Comparison of ENCODE assay signal across 8 cellular contexts in the genomic region with DNA sequence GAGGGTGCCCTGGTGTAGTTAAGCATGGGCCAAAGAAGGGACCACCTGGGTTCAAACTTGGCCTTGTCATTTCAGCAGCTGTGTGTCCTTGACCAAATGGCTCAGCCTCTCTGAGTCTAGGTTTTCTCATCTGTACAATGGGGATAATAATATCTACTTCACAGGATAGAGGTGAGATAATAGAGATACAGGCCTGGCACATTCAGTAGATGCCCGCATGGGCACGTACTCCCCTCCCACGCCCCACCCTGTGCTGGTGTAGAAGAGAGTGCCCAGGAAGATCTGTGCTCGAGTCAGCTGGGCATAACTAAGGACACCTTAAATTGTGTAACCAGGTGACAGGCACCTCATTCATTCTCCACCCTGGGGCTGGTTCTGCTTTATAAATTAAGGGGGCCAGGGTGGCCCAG. TPM values are rescaled to one million over a fixed set of nuclear protein-coding genes. Genes with fewer than 3 reads are reported as not detected.
A peak's percentile ranks its signal among the peaks of the same experiment; 100 is the strongest.
DNase-seq lines count a peak whose midpoint lies in the region; ATAC-seq and TF ChIP-seq lines count a peak whose summit lies in the region.

No MANE protein-coding gene starts in this region.

- H3K9me3 ChIP-seq in heart right ventricle (no peaks in the 10 kb centered on the region), right atrium auricular region (no peaks in the 10 kb centered on the region), esophagus squamous epithelium (no peaks in the 10 kb centered on the region), thoracic aorta (no peaks in the 10 kb centered on the region), BE2C (no peaks in the 10 kb centered on the region)

- WGBS in heart right ventricle, 2 donors = 75 to 90% methylated on average over 4 of the region's 4 CpGs
- WGBS in esophagus squamous epithelium, 2 donors = 19 to 58% methylated on average over 3 to 4 of the region's 4 CpGs

- H2AFZ ChIP-seq in KMS-11 (ENCODE audit: low read depth) = 0 out of 2 replicates have a peak overlapping the region, but pooled peaks have one; percentile 75

- peak overlapping the region in 9 of 10 donors; percentile 12 to 55 (median 47) for H3K4me3 ChIP-seq in heart right ventricle
- H3K4me3 ChIP-seq in right atrium auricular region = peak overlapping the region in 1 of 2 donors; percentile 39
- H3K4me3 ChIP-seq in KMS-11 (IDR thresholded peaks at IDR 0.05; ENCODE audit: insufficient read depth, low read depth, low read length) = no peak overlapping the region
- H3K4me3 ChIP-seq in esophagus squamous epithelium = peak overlapping the region; percentile 33 to 68 (median 50)
- H3K4me3 ChIP-seq in thoracic aorta = peak overlapping the region; percentile 67
- no peak overlapping the region for H3K4me3 ChIP-seq in BE2C (ENCODE audit: low read depth, low read length)

- H3K4me2 ChIP-seq in KMS-11 = peak overlapping the region; percentile 68

- peak in 1 of 8 donors; percentile 7 for ATAC-seq in heart right ventricle
- no peak for ATAC-seq in thoracic aorta (ENCODE audit: insufficient number of reproducible peaks, low FRiP score, low read depth)

- intact Hi-C loops in heart right ventricle (cut with DNase I) = no loop called here
- intact Hi-C loops in esophagus squamous epithelium (cut with DNase I) = no loop called here

- H3K27ac ChIP-seq in heart right ventricle = peak overlapping the region in 9 of 10 donors; percentile 57 to 89 (median 66)
- peak overlapping the region in 1 of 2 donors; percentile 41 for H3K27ac ChIP-seq in right atrium auricular region
- H3K27ac ChIP-seq in KMS-11 = peak overlapping the region; percentile 97
- peak overlapping the region; percentile 86 to 89 (median 88) for H3K27ac ChIP-seq in esophagus squamous epithelium
- no peak overlapping the region for H3K27ac ChIP-seq in thoracic aorta

- peaks cover 0 to under 1% (median 0%) of the 10 kb centered on the region in 7 donors for H3K27me3 ChIP-seq in heart right ventricle
- H3K27me3 ChIP-seq in right atrium auricular region = no peaks in the 10 kb centered on the region
- H3K27me3 ChIP-seq in KMS-11 (ENCODE audit: insufficient read depth, low read depth) = no peaks in the 10 kb centered on the region
- no peaks in the 10 kb centered on the region for H3K27me3 ChIP-seq in esophagus squamous epithelium
- no peaks in the 10 kb centered on the region for H3K27me3 ChIP-seq in thoracic aorta (replicated peaks; ENCODE audit: insufficient read depth)
- H3K27me3 ChIP-seq in BE2C = no peaks in the 10 kb centered on the region

- H4K20me1 ChIP-seq in KMS-11 (ENCODE audit: insufficient read depth) = no peaks in the 10 kb centered on the region

- TF ChIP-seq POLR2A in esophagus squamous epithelium (IDR thresholded peaks at IDR 0.05) = no peak

- TF ChIP-seq CTCF in heart right ventricle (IDR thresholded peaks at IDR 0.05) (no peak), right atrium auricular region (IDR thresholded peaks at IDR 0.05) (no peak), KMS-11 (conservative IDR thresholded peaks at IDR 0.05; ENCODE audit: low read depth, low read length) (no peak), esophagus squamous epithelium (IDR thresholded peaks at IDR 0.05) (no peak), thoracic aorta (IDR thresholded peaks at IDR 0.05) (no peak), BE2C (IDR thresholded peaks at IDR 0.05; ENCODE audit: low read depth, low read length) (no peak)

- peaks cover 0 to 35% (median 11%) of the 10 kb centered on the region in 9 donors for H3K4me1 ChIP-seq in heart right ventricle
- no peaks in the 10 kb centered on the region for H3K4me1 ChIP-seq in right atrium auricular region
- peaks cover 35% of the 10 kb centered on the region for H3K4me1 ChIP-seq in KMS-11 (ENCODE audit: low read depth, poor library complexity, severe bottlenecking)
- peaks cover 0 to 26% (median 13%) of the 10 kb centered on the region in 3 donors for H3K4me1 ChIP-seq in esophagus squamous epithelium
- H3K4me1 ChIP-seq in thoracic aorta (ENCODE audit: control insufficient read depth in 1 of 2, low read depth in 2 of 2) = peaks cover 0 to 4% of the 10 kb centered on the region in 2 donors
- H3K4me1 ChIP-seq in BE2C = peaks cover 5% of the 10 kb centered on the region

- H3K36me3 ChIP-seq in heart right ventricle (no peaks in the 10 kb centered on the region), right atrium auricular region (no peaks in the 10 kb centered on the region), KMS-11 (ENCODE audit: insufficient read depth) (no peaks in the 10 kb centered on the region), esophagus squamous epithelium (no peaks in the 10 kb centered on the region), thoracic aorta (no peaks in the 10 kb centered on the region), BE2C (no peaks in the 10 kb centered on the region)

- peaks cover 12% of the 10 kb centered on the region for H3K79me2 ChIP-seq in KMS-11 (ENCODE audit: insufficient read depth, low read depth)

- no peak for DNase-seq in heart right ventricle
- no peak for DNase-seq in right atrium auricular region (ENCODE audit: low spot score)
- no peak for DNase-seq in esophagus squamous epithelium (lab: John Stamatoyannopoulos, UW)
- DNase-seq in thoracic aorta (ENCODE audit: low spot score) = no peak
- no peak for DNase-seq in T1000 (lab: John Stamatoyannopoulos, UW)
- DNase-seq in BE2C = no peak
- no peak for DNase-seq in anterior cingulate cortex (lab: John Stamatoyannopoulos, UW)

- peak overlapping the region; percentile 81 for H3K9ac ChIP-seq in KMS-11

RNA-seq across cellular contexts. Expression of gene TMEM185B, which starts 8.4 kb away (rescaled TPM):
- total RNA-seq in heart right ventricle (10 to 100 TPM; 17.9 to 27.7 (median 23.4) TPM), right atrium auricular region (10 to 100 TPM; 31.8 to 33.2 TPM), esophagus squamous epithelium (10 to 100 TPM; 20.9 to 24.8 (median 23.3) TPM), thoracic aorta (10 to 100 TPM; 24.0 to 36.0 TPM)
- polyA plus RNA-seq in heart right ventricle = 10 to 100 TPM in 1 of 2 donors, 1 to 10 TPM in 1; 5.8 to 10.8 TPM
- polyA plus RNA-seq in BE2C (2012; ENCODE audit: insufficient read depth, insufficient read length, low read depth) = 19.6 TPM

RNA-seq across cellular contexts. Expression of gene RALB, which starts 21.1 kb away (rescaled TPM):
- total RNA-seq in heart right ventricle (10 to 100 TPM; 37.0 to 53.8 (median 45.0) TPM), right atrium auricular region (10 to 100 TPM; 43.7 to 48.5 TPM), esophagus squamous epithelium (10 to 100 TPM; 50.2 to 99.2 (median 64.8) TPM), thoracic aorta (10 to 100 TPM; 21.9 to 50.2 TPM)
- 10 to 100 TPM; 21.9 to 68.1 TPM for polyA plus RNA-seq in heart right ventricle
- polyA plus RNA-seq in BE2C (2012; ENCODE audit: insufficient read depth, insufficient read length, low read depth) = 45.6 TPM

Comparison
In these comparisons a context has a peak if more than half of its experiments do, and no peak if none do; other contexts are left out.
1. H3K27ac ChIP-seq: peak in heart right ventricle (9 of 10), KMS-11 (single experiment) and esophagus squamous epithelium (4 of 4); none in thoracic aorta (0 of 2).
2. H3K4me3 ChIP-seq: peak in heart right ventricle (9 of 10), esophagus squamous epithelium (4 of 4) and thoracic aorta (single experiment); none in KMS-11 (single experiment) and BE2C (single experiment).